ENCODE assay signal across 8 cellular contexts in genomic region chr1:1573843-1574720, GRCh38. TPM values are rescaled to one million over a fixed set of nuclear protein-coding genes. Genes with fewer than 3 reads are reported as not detected.
DNase-seq lines count a peak whose midpoint lies in the region; ATAC-seq, FAIRE-seq and TF ChIP-seq lines count a peak whose summit lies in the region.

No MANE protein-coding gene starts in this region.

- no peak for FAIRE-seq in pancreas (lab: Jason Lieb, UNC)
- FAIRE-seq in urothelium cell line (lab: Jason Lieb, UNC) = no peak

- peak overlapping the region; percentile 97 to 100 for H3K27ac Mint-ChIP-seq in activated naive CD4-positive, alpha-beta T cell treated with anti-CD3 and anti-CD28 coated beads, Interleukin-2, amount 50 U/mL, for 72 hours

- H3K4me1 ChIP-seq in Peyer's patch (peaks cover 0 to 45% (median 0%) of the 10 kb centered on the region in 4 donors), pancreas (peaks cover 0 to 22% (median 0%) of the 10 kb centered on the region in 3 donors)

- TF ChIP-seq CTCF in Peyer's patch (IDR thresholded peaks at IDR 0.05) (peak in 3 of 6 experiments; percentile 19 to 38 (median 23)), pancreas (IDR thresholded peaks at IDR 0.05) (no peak)

- H3K4me3 ChIP-seq in Peyer's patch = peak overlapping the region; percentile 83 to 100 (median 98)
- H3K4me3 ChIP-seq in pancreas = peak overlapping the region; percentile 43 to 100 (median 100)

- no peak for TF ChIP-seq POLR2A in Peyer's patch (IDR thresholded peaks at IDR 0.05)

- no peaks in the 10 kb centered on the region for H3K27me3 ChIP-seq in Peyer's patch
- H3K27me3 ChIP-seq in pancreas = no peaks in the 10 kb centered on the region

- no peaks in the 10 kb centered on the region for H3K9me3 Mint-ChIP-seq in activated naive CD4-positive, alpha-beta T cell treated with anti-CD3 and anti-CD28 coated beads, Interleukin-2, amount 50 U/mL, for 72 hours

- intact Hi-C loops in Right ventricle myocardium inferior (cut with DNase I) (loop anchor here (1.0 to 10.0 kb wide), 2 partner anchors 41 to 59 kb away; partner anchors contain the start of genes ATAD3A and MIB2), pancreas (cut with DNase I) (no loop called here)

- H3K36me3 Mint-ChIP-seq in activated naive CD4-positive, alpha-beta T cell treated with anti-CD3 and anti-CD28 coated beads, Interleukin-2, amount 50 U/mL, for 72 hours = peaks cover 16 to 23% of the 10 kb centered on the region in 2 donors

- DNase-seq in DMS79 treated with DMSO at 0.1 percent for 48 hours (lab: John Stamatoyannopoulos, UW) (peak; percentile 60), HT1080 (ENCODE audit: low read depth) (peak; percentile 56), Peyer's patch (peak in 2 of 3 donors; percentile 39 to 77), Right ventricle myocardium inferior (ENCODE audit: missing footprints) (no peak), pancreas (peak in 5 of 6 donors; percentile 44 to 84 (median 48)), urothelium cell line (ENCODE audit: low spot score) (peak; percentile 81)
- DNase-seq in activated naive CD4-positive, alpha-beta T cell treated with anti-CD3 and anti-CD28 coated beads, Interleukin-2, amount 50 U/mL, for 72 hours (ENCODE audit: low spot score in 2 of 2) = peak; percentile 58 to 73

- ATAC-seq in GM21423 (IDR thresholded peaks at IDR 0.05; ENCODE audit: unreplicated experiment) = peak; percentile 52
- peak; percentile 81 to 83 for ATAC-seq in activated naive CD4-positive, alpha-beta T cell treated with anti-CD3 and anti-CD28 coated beads, Interleukin-2, amount 50 U/mL, for 72 hours
- ATAC-seq in Right ventricle myocardium inferior = peak; percentile 78
- peak; percentile 67 to 83 (median 73) for ATAC-seq in pancreas

- peak overlapping the region; percentile 93 to 100 (median 98) for H3K27ac ChIP-seq in Peyer's patch
- peak overlapping the region; percentile 93 to 99 (median 97) for H3K27ac ChIP-seq in pancreas

- 0 to 1% methylated on average over 56 to 96 of the region's 96 CpGs for WGBS in pancreas, 2 donors

- H3K36me3 ChIP-seq in Peyer's patch (peaks cover 0 to 12% (median 0%) of the 10 kb centered on the region in 3 donors), pancreas (no peaks in the 10 kb centered on the region)

- no peaks in the 10 kb centered on the region for H3K9me3 ChIP-seq in Peyer's patch
- H3K9me3 ChIP-seq in pancreas = no peaks in the 10 kb centered on the region

RNA-seq across cellular contexts. Expression of gene SSU72, which starts 0.6 kb away (rescaled TPM):
- 69.6 and 99.4 TPM in 2 replicates for total RNA-seq in HT1080 (2014; rRNA removed; shearing (Covaris generic))
- 125 and 137 TPM in 2 replicates for polyA plus RNA-seq in HT1080 (2015; cell fraction: cytosol; rRNA removed)
- 67.6 and 68.5 TPM in 2 replicates for polyA plus RNA-seq in HT1080 (2015; cell fraction: nucleus; rRNA removed)
- total RNA-seq in Peyer's patch (100 to 1,000 TPM; 146 to 182 (median 163) TPM), Right ventricle myocardium inferior (116 TPM), pancreas (10 to 100 TPM; 49.2 to 63.2 (median 54.4) TPM)
- 100 to 1,000 TPM in 1 of 2 donors, 10 to 100 TPM in 1; 82.9 to 121 TPM for total RNA-seq in activated naive CD4-positive, alpha-beta T cell treated with anti-CD3 and anti-CD28 coated beads, Interleukin-2, amount 50 U/mL, for 72 hours
- polyA plus RNA-seq in pancreas = 10 to 100 TPM; 57.9 to 74.3 TPM

RNA-seq across cellular contexts. Expression of gene FNDC10, which starts 25.9 kb away (rescaled TPM):
- total RNA-seq in HT1080 (2014; rRNA removed; shearing (Covaris generic)) = 0.20 and 0.66 TPM in 2 replicates
- polyA plus RNA-seq in HT1080 (2015; cell fraction: cytosol; rRNA removed) = 2.0 TPM in 2 replicates
- polyA plus RNA-seq in HT1080 (2015; cell fraction: nucleus; rRNA removed) = 0.38 and 0.70 TPM in 2 replicates
- 1 to 10 TPM; 4.1 to 6.9 (median 5.7) TPM for total RNA-seq in Peyer's patch
- 1 to 10 TPM in 1 of 2 donors, under 1 TPM in 1; 0.18 to 2.9 TPM for total RNA-seq in activated naive CD4-positive, alpha-beta T cell treated with anti-CD3 and anti-CD28 coated beads, Interleukin-2, amount 50 U/mL, for 72 hours
- total RNA-seq in Right ventricle myocardium inferior = 3.0 TPM
- 1 to 10 TPM in 2 of 6 donors, under 1 TPM in 4; 0.28 to 2.4 (median 0.71) TPM for total RNA-seq in pancreas
- polyA plus RNA-seq in pancreas = 1 to 10 TPM; 1.6 to 2.3 TPM

RNA-seq across cellular contexts. Expression of gene TMEM240, which starts 33.7 kb away (rescaled TPM):
- 3.1 TPM in 1 of 2 replicates, not detected in the other for total RNA-seq in HT1080 (2014; rRNA removed; shearing (Covaris generic))
- polyA plus RNA-seq in HT1080 (2015; cell fraction: cytosol; rRNA removed) = 1.0 and 1.8 TPM in 2 replicates
- polyA plus RNA-seq in HT1080 (2015; cell fraction: nucleus; rRNA removed) = 8.7 and 9.5 TPM in 2 replicates
- 1 to 10 TPM in 1 of 4 donors, not detected in 3; 3.6 TPM for total RNA-seq in Peyer's patch
- total RNA-seq in activated naive CD4-positive, alpha-beta T cell treated with anti-CD3 and anti-CD28 coated beads, Interleukin-2, amount 50 U/mL, for 72 hours = under 1 TPM; 0.41 to 0.58 TPM
- total RNA-seq in Right ventricle myocardium inferior = 6.9 TPM
- total RNA-seq in pancreas = 1 to 10 TPM in 1 of 6 donors, under 1 TPM in 4, not detected in 1; 0.22 to 1.0 (median 0.49) TPM
- polyA plus RNA-seq in pancreas = 1 to 10 TPM; 2.5 to 3.6 TPM

RNA-seq across cellular contexts. Expression of gene MIB2, which starts 41.2 kb away (rescaled TPM):
- 11.0 and 12.6 TPM in 2 replicates for total RNA-seq in HT1080 (2014; rRNA removed; shearing (Covaris generic))
- polyA plus RNA-seq in HT1080 (2015; cell fraction: cytosol; rRNA removed) = 8.5 and 11.9 TPM in 2 replicates
- 62.4 and 67.7 TPM in 2 replicates for polyA plus RNA-seq in HT1080 (2015; cell fraction: nucleus; rRNA removed)
- total RNA-seq in Peyer's patch (100 to 1,000 TPM in 3 of 4 donors, 10 to 100 TPM in 1; 68.3 to 162 (median 113) TPM), Right ventricle myocardium inferior (103 TPM), pancreas (10 to 100 TPM; 27.4 to 60.8 (median 32.4) TPM)
- total RNA-seq in activated naive CD4-positive, alpha-beta T cell treated with anti-CD3 and anti-CD28 coated beads, Interleukin-2, amount 50 U/mL, for 72 hours = 10 to 100 TPM; 36.7 to 49.8 TPM
- 100 to 1,000 TPM; 140 to 253 TPM for polyA plus RNA-seq in pancreas

RNA-seq across cellular contexts. Expression of gene MMP23B, which starts 57.9 kb away (rescaled TPM):
- total RNA-seq in HT1080 (2014; rRNA removed; shearing (Covaris generic)) = not detected in 2 replicates
- 0.07 TPM in 1 of 2 replicates, not detected in the other for polyA plus RNA-seq in HT1080 (2015; cell fraction: cytosol; rRNA removed)
- 1.5 and 1.9 TPM in 2 replicates for polyA plus RNA-seq in HT1080 (2015; cell fraction: nucleus; rRNA removed)
- total RNA-seq in Peyer's patch (1 to 10 TPM; 1.8 to 5.9 (median 4.1) TPM), Right ventricle myocardium inferior (36.2 TPM), pancreas (1 to 10 TPM in 3 of 6 donors, under 1 TPM in 3; 0.46 to 6.9 (median 1.6) TPM)
- 1 to 10 TPM; 1.6 to 2.7 TPM for total RNA-seq in activated naive CD4-positive, alpha-beta T cell treated with anti-CD3 and anti-CD28 coated beads, Interleukin-2, amount 50 U/mL, for 72 hours
- polyA plus RNA-seq in pancreas = 10 to 100 TPM in 1 of 2 donors, 1 to 10 TPM in 1; 1.1 to 12.3 TPM
